8 cellular contexts compared by ENCODE assay signal in genomic region chr19:35748106-35749020, GRCh38. TPM values are rescaled to one million over a fixed set of nuclear protein-coding genes. Genes with fewer than 3 reads are reported as not detected.
A peak's percentile ranks its signal among the peaks of the same experiment; 100 is the strongest.
DNase-seq lines count a peak whose midpoint lies in the region; ATAC-seq and TF ChIP-seq lines count a peak whose summit lies in the region.

Gene LIN37, plus strand, starts transcription at chr19:35748576. Its CDS starts 149 bp downstream, at chr19:35748725.

- peak; percentile 67 for ATAC-seq in GM19372 (IDR thresholded peaks at IDR 0.05; ENCODE audit: low read depth, unreplicated experiment)
- ATAC-seq in HG03558 (IDR thresholded peaks at IDR 0.05; ENCODE audit: extremely low read depth, unreplicated experiment), result peak; percentile 57
- ATAC-seq in left lung, result peak; percentile 88

- peaks cover 15 to 52% of the 10 kb centered on the region in 2 donors for H3K4me1 ChIP-seq in left lung

- peak; percentile 91 to 100 (median 98) for DNase-seq in C1 segment of cervical spinal cord (lab: John Stamatoyannopoulos, UW)
- DNase-seq in NCI-H748 treated with DMSO at 0.1 percent for 48 hours (lab: John Stamatoyannopoulos, UW), result peak; percentile 99
- peak; percentile 90 to 99 for DNase-seq in activated CD4-positive, alpha-beta T cell treated with anti-CD3 and anti-CD28 coated beads, Interleukin-2, amount 50 U/mL, for 24 hours (ENCODE audit: low read depth in 1 of 2, low spot score in 1 of 2)
- peak; percentile 100 for DNase-seq in dermis blood vessel endothelial cell
- DNase-seq in left lung, result peak; percentile 99
- peak; percentile 93 to 97 for DNase-seq in stimulated activated CD4-positive, alpha-beta T cell treated with anti-CD3 and anti-CD28 coated beads, Interleukin-2, amount 100 ng/mL, for 48 hours

- H3K27ac ChIP-seq in left lung, result peak within 1 kb of the TSS; percentile 59 to 63

- TF ChIP-seq CTCF in left lung (IDR thresholded peaks at IDR 0.05), result peak in 1 of 2 donors; percentile 51

- H3K9me3 ChIP-seq in left lung, result no peaks in the 10 kb centered on the region

- no peaks in the 10 kb centered on the region for H3K27me3 ChIP-seq in left lung

- H3K36me3 ChIP-seq in left lung, result peaks cover 0 to 19% of the 10 kb centered on the region in 2 donors

- intact Hi-C loops in left lung (cut with DNase I), result no loop called here

- peak within 1 kb of the TSS; percentile 66 to 99 for H3K4me3 ChIP-seq in left lung

RNA-seq across cellular contexts. Expression of gene LIN37, which starts in this region (rescaled TPM):
- 4.7 and 8.2 TPM in 2 replicates for total RNA-seq in dermis blood vessel endothelial cell
- total RNA-seq in left lung, result 1 to 10 TPM; 6.6 to 9.9 TPM

Comparison
In these comparisons a context has a peak if more than half of its experiments do, and no peak if none do; other contexts are left out.
1. Peak in every context shown above with its lines: DNase-seq, ATAC-seq, H3K4me3 ChIP-seq and H3K27ac ChIP-seq.